Comparison of ENCODE assay signal across 13 cellular contexts in genomic region chr1:101379939-101380338, GRCh38.
A peak's percentile ranks its signal among the peaks of the same experiment; 100 is the strongest.
DNase-seq lines count a peak whose midpoint lies in the region; ATAC-seq and TF ChIP-seq lines count a peak whose summit lies in the region.
"Had no signal": no experiment of that assay in that cellular context is flagged by ENCODE, and none has a peak within 500 bp of the region (broad histone marks: within the 10 kb centered on the region; RNA-seq: fewer than 3 reads in every experiment).

No MANE protein-coding gene starts in this region.

- no peaks in the 10 kb centered on the region for H3K9me3 ChIP-seq in CD4-positive, alpha-beta memory T cell (ENCODE audit: control insufficient read depth in 1 of 2, low read length in 2 of 2)
- H3K9me3 ChIP-seq in MM.1S (replicated peaks; ENCODE audit: insufficient read depth, low read length), result no peaks in the 10 kb centered on the region
- no peaks in the 10 kb centered on the region for H3K9me3 ChIP-seq in CD8-positive, alpha-beta memory T cell (ENCODE audit: low read length)
- H3K9me3 ChIP-seq: stomach had no signal

- ATAC-seq in GM18861 (IDR thresholded peaks at IDR 0.05; ENCODE audit: unreplicated experiment), result peak; percentile 95
- peak; percentile 96 for ATAC-seq in GM21423 (IDR thresholded peaks at IDR 0.05; ENCODE audit: unreplicated experiment)
- peak; percentile 86 for ATAC-seq in HG03103 (IDR thresholded peaks at IDR 0.05; ENCODE audit: low read depth, unreplicated experiment)
- ATAC-seq in activated naive CD8-positive, alpha-beta T cell treated with anti-CD3 and anti-CD28 coated beads, Interleukin-2, amount 50 U/mL, for 24 hours, result peak; percentile 61
- ATAC-seq: left ventricle myocardium superior had no signal

- no peaks in the 10 kb centered on the region for H3F3A ChIP-seq in MM.1S (ENCODE audit: insufficient read depth, low read length)

- POLR2A ChIA-PET in CD4-positive, alpha-beta memory T cell (lab: Charles Lee; ENCODE audit: partially characterized antibody), result no interaction called here
- POLR2A ChIA-PET in CD8-positive, alpha-beta memory T cell (lab: Charles Lee), result no interaction called here

- H3K27me3 ChIP-seq in CD4-positive, alpha-beta memory T cell (ENCODE audit: insufficient read depth, low read length), result no peaks in the 10 kb centered on the region
- H3K27me3 ChIP-seq in MM.1S (replicated peaks; ENCODE audit: insufficient read depth, low read length), result no peaks in the 10 kb centered on the region
- no peaks in the 10 kb centered on the region for H3K27me3 ChIP-seq in CD8-positive, alpha-beta memory T cell (ENCODE audit: insufficient read depth, low read length, poor library complexity, severe bottlenecking)
- H3K27me3 ChIP-seq: stomach had no signal

- H3K36me3 ChIP-seq in CD4-positive, alpha-beta memory T cell (ENCODE audit: insufficient read depth, low read length), result no peaks in the 10 kb centered on the region
- no peaks in the 10 kb centered on the region for H3K36me3 ChIP-seq in MM.1S (replicated peaks; ENCODE audit: insufficient read depth, low read length)
- H3K36me3 ChIP-seq in CD8-positive, alpha-beta memory T cell (ENCODE audit: insufficient read depth, low read length), result no peaks in the 10 kb centered on the region
- H3K36me3 ChIP-seq: stomach had no signal

- intact Hi-C loops in CD4-positive, alpha-beta memory T cell (cut with micrococcal nuclease), result no loop called here

- H3K4me1 Mint-ChIP-seq in activated naive CD8-positive, alpha-beta T cell treated with anti-CD3 and anti-CD28 coated beads, Interleukin-2, amount 50 U/mL, for 24 hours, result peaks cover 20% of the 10 kb centered on the region
- H3K4me1 Mint-ChIP-seq in CD4-positive, alpha-beta memory T cell, result peaks cover 4 to 11% (median 6%) of the 10 kb centered on the region in 4 donors
- H3K4me1 Mint-ChIP-seq in glutamatergic neuron (ENCODE audit: low read depth, unreplicated experiment), result peaks cover 22% of the 10 kb centered on the region
- peaks cover 0 to 8% (median 6%) of the 10 kb centered on the region in 3 donors for H3K4me1 Mint-ChIP-seq in CD8-positive, alpha-beta memory T cell

- no peaks in the 10 kb centered on the region for H3K27me3 Mint-ChIP-seq in activated naive CD8-positive, alpha-beta T cell treated with anti-CD3 and anti-CD28 coated beads, Interleukin-2, amount 50 U/mL, for 24 hours
- H3K27me3 Mint-ChIP-seq in CD4-positive, alpha-beta memory T cell, result peaks cover 0 to 2% of the 10 kb centered on the region in 2 donors
- no peaks in the 10 kb centered on the region for H3K27me3 Mint-ChIP-seq in glutamatergic neuron (ENCODE audit: unreplicated experiment)
- H3K27me3 Mint-ChIP-seq in CD8-positive, alpha-beta memory T cell, result peaks cover 0 to 2% of the 10 kb centered on the region in 2 donors

- no peaks in the 10 kb centered on the region for H3K9me3 Mint-ChIP-seq in activated naive CD8-positive, alpha-beta T cell treated with anti-CD3 and anti-CD28 coated beads, Interleukin-2, amount 50 U/mL, for 24 hours
- no peaks in the 10 kb centered on the region for H3K9me3 Mint-ChIP-seq in CD4-positive, alpha-beta memory T cell
- H3K9me3 Mint-ChIP-seq in glutamatergic neuron (ENCODE audit: unreplicated experiment), result peaks cover 6% of the 10 kb centered on the region
- no peaks in the 10 kb centered on the region for H3K9me3 Mint-ChIP-seq in CD8-positive, alpha-beta memory T cell

- TF ChIP-seq CTCF in MM.1S (IDR thresholded peaks at IDR 0.05; ENCODE audit: low read length), result no peak
- TF ChIP-seq CTCF in glutamatergic neuron (IDR thresholded peaks at IDR 0.05; ENCODE audit: partially characterized antibody, unreplicated experiment), result no peak

- H3K9me2 ChIP-seq in MM.1S (replicated peaks; ENCODE audit: insufficient read depth, low read length), result no peaks in the 10 kb centered on the region

- H3K27ac ChIP-seq in CD4-positive, alpha-beta memory T cell (ENCODE audit: low read depth, low read length), result no peak overlapping the region
- no peak overlapping the region for H3K27ac ChIP-seq in MM.1S (ENCODE audit: low read length)
- H3K27ac ChIP-seq in CD8-positive, alpha-beta memory T cell (ENCODE audit: low read depth, low read length), result no peak overlapping the region
- H3K27ac ChIP-seq: stomach had no signal

- no peak overlapping the region for H3K27ac Mint-ChIP-seq in activated naive CD8-positive, alpha-beta T cell treated with anti-CD3 and anti-CD28 coated beads, Interleukin-2, amount 50 U/mL, for 24 hours
- H3K27ac Mint-ChIP-seq in CD4-positive, alpha-beta memory T cell, result peak overlapping the region in 2 of 7 donors; percentile 4 to 38
- no peak overlapping the region for H3K27ac Mint-ChIP-seq in glutamatergic neuron (ENCODE audit: unreplicated experiment)
- H3K27ac Mint-ChIP-seq in CD8-positive, alpha-beta memory T cell, result no peak overlapping the region

- H2AFZ ChIP-seq in MM.1S (ENCODE audit: low read length), result no peak overlapping the region

- H3K4me2 ChIP-seq in MM.1S (ENCODE audit: low read depth, low read length), result no peak overlapping the region

- no peak overlapping the region for H3K4me3 ChIP-seq in CD4-positive, alpha-beta memory T cell (ENCODE audit: low read length in 2 of 2)
- no peak overlapping the region for H3K4me3 ChIP-seq in MM.1S (ENCODE audit: low read length)
- no peak overlapping the region for H3K4me3 ChIP-seq in CD8-positive, alpha-beta memory T cell (ENCODE audit: low read length)
- H3K4me3 ChIP-seq: stomach had no signal

- H3K4me1 ChIP-seq in CD4-positive, alpha-beta memory T cell (ENCODE audit: insufficient read depth, low read length), result no peaks in the 10 kb centered on the region
- no peaks in the 10 kb centered on the region for H3K4me1 ChIP-seq in MM.1S (ENCODE audit: low read length)
- no peaks in the 10 kb centered on the region for H3K4me1 ChIP-seq in CD8-positive, alpha-beta memory T cell (ENCODE audit: insufficient read depth, low read length)
- H3K4me1 ChIP-seq: stomach had no signal

- H3K36me3 Mint-ChIP-seq in activated naive CD8-positive, alpha-beta T cell treated with anti-CD3 and anti-CD28 coated beads, Interleukin-2, amount 50 U/mL, for 24 hours (ENCODE audit: low read depth), result no peaks in the 10 kb centered on the region
- no peaks in the 10 kb centered on the region for H3K36me3 Mint-ChIP-seq in CD4-positive, alpha-beta memory T cell
- no peaks in the 10 kb centered on the region for H3K36me3 Mint-ChIP-seq in glutamatergic neuron (ENCODE audit: unreplicated experiment)
- peaks cover 0 to 2% (median 0%) of the 10 kb centered on the region in 3 donors for H3K36me3 Mint-ChIP-seq in CD8-positive, alpha-beta memory T cell

- H3K9ac ChIP-seq in MM.1S (ENCODE audit: low read length), result no peak overlapping the region

- CTCF ChIA-PET in CD4-positive, alpha-beta memory T cell (lab: Charles Lee; ENCODE audit: partially characterized antibody), result no interaction called here
- CTCF ChIA-PET in CD8-positive, alpha-beta memory T cell (lab: Charles Lee), result no interaction called here

- no peaks in the 10 kb centered on the region for H4K20me1 ChIP-seq in MM.1S (ENCODE audit: insufficient read depth, low read length)

- H3K4me3 Mint-ChIP-seq in activated naive CD8-positive, alpha-beta T cell treated with anti-CD3 and anti-CD28 coated beads, Interleukin-2, amount 50 U/mL, for 24 hours, result no peak overlapping the region
- peak overlapping the region in 1 of 8 donors; percentile 49 for H3K4me3 Mint-ChIP-seq in CD4-positive, alpha-beta memory T cell
- H3K4me3 Mint-ChIP-seq in glutamatergic neuron (ENCODE audit: unreplicated experiment), result no peak overlapping the region
- H3K4me3 Mint-ChIP-seq in CD8-positive, alpha-beta memory T cell, result no peak overlapping the region

- no peak for DNase-seq in activated naive CD8-positive, alpha-beta T cell treated with anti-CD3 and anti-CD28 coated beads, Interleukin-2, amount 50 U/mL, for 24 hours
- DNase-seq in CD4-positive, alpha-beta memory T cell, result no peak
- DNase-seq in MM.1S, result no peak
- DNase-seq in glutamatergic neuron, result no peak
- no peak for DNase-seq in CD8-positive, alpha-beta memory T cell
- DNase-seq: amygdala, erythroblast, left ventricle myocardium superior, NCI-H82, stomach had no signal

- H3K79me2 ChIP-seq in MM.1S (ENCODE audit: low read length), result no peaks in the 10 kb centered on the region
